ENCODE assay signal across 10 cellular contexts in the genomic region with DNA sequence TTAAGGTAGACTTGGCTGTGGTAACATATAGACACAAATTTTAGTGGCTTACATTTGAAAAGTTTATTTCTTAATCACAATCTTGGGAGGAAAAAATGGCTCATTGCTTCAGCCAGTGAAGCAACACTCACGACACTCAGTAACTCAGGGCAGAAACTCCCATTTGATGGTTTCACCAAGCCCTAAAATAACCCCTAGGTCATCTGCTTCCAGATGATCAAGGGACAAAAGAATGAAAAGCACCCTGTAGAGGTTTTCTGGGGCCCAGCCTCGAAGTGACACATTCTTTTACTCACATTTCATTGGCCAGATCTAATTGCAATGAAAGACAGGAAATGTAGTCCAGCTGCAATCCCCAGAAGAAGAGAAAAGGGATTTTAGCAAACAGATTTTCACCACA.
A peak's percentile ranks its signal among the peaks of the same experiment; 100 is the strongest.
DNase-seq lines count a peak whose midpoint lies in the region; ATAC-seq and TF ChIP-seq lines count a peak whose summit lies in the region.
"Had no signal": no experiment of that assay in that cellular context is flagged by ENCODE, and none has a peak within 500 bp of the region (broad histone marks: within the 10 kb centered on the region; RNA-seq: fewer than 3 reads in every experiment).

No MANE protein-coding gene starts in this region.

- peaks cover 9% of the 10 kb centered on the region for H3K9me3 Mint-ChIP-seq in nephron progenitor cell

- no peak overlapping the region for H3K4me3 Mint-ChIP-seq in nephron progenitor cell

- no peak overlapping the region for H3K4me3 ChIP-seq in BJ (ENCODE audit: low read depth, low read length)
- H3K4me3 ChIP-seq in MG63, result no peak overlapping the region

- POLR2A ChIA-PET in BJ (lab: Charles Lee), result no interaction called here

- H3K27me3 ChIP-seq in BJ (ENCODE audit: control insufficient read depth, insufficient read depth, low read length) (no peaks in the 10 kb centered on the region), MG63 (no peaks in the 10 kb centered on the region)

- ATAC-seq in GM18867 (IDR thresholded peaks at IDR 0.05; ENCODE audit: unreplicated experiment), result no peak
- no peak for ATAC-seq in GM21367 (IDR thresholded peaks at IDR 0.05; ENCODE audit: unreplicated experiment)

- peak overlapping the region; percentile 15 for H3K27ac Mint-ChIP-seq in nephron progenitor cell

- H3K36me3 ChIP-seq in BJ (ENCODE audit: control insufficient read depth, insufficient read depth, low read length) (no peaks in the 10 kb centered on the region), MG63 (no peaks in the 10 kb centered on the region)

- H3K4me1 Mint-ChIP-seq in nephron progenitor cell, result peaks cover 8% of the 10 kb centered on the region

- DNase-seq in BJ (ENCODE audit: low read depth) (peak; percentile 87), MG63 (peak; percentile 15), fibroblast of gingiva (ENCODE audit: low read depth) (peak; percentile 92), nephron progenitor cell (no peak), NAMALWA (ENCODE audit: low spot score) (no peak), CD1c-positive myeloid dendritic cell (ENCODE audit: extremely low spot score) (no peak)
- DNase-seq: activated CD8-positive, alpha-beta memory T cell treated with anti-CD3 and anti-CD28 coated beads, Interleukin-2, amount 50 U/mL, for 4 hours; central memory CD4-positive, alpha-beta T cell had no signal

- peaks cover 5% of the 10 kb centered on the region for H3K36me3 Mint-ChIP-seq in nephron progenitor cell (ENCODE audit: low read depth)

- TF ChIP-seq CTCF in BJ (IDR thresholded peaks at IDR 0.05; ENCODE audit: insufficient read depth, low read depth, low read length) (no peak), nephron progenitor cell (IDR thresholded peaks at IDR 0.05) (no peak)

- CTCF ChIA-PET in BJ (lab: Yijun Ruan, JAX), result interaction anchor here (1.8 kb wide), 1 partner anchor 221 kb away, joined by 4 read pairs; no protein-coding TSS in a partner anchor

- no peaks in the 10 kb centered on the region for H3K9me3 ChIP-seq in MG63

- no peaks in the 10 kb centered on the region for H3K27me3 Mint-ChIP-seq in nephron progenitor cell (ENCODE audit: low read depth, poor library complexity)

Comparison
In these comparisons a context has a peak if more than half of its experiments do, and no peak if none do; other contexts are left out.
1. DNase-seq: peak in BJ (single experiment), MG63 (single experiment) and fibroblast of gingiva (single experiment); none in nephron progenitor cell (single experiment), NAMALWA (single experiment) and CD1c-positive myeloid dendritic cell (single experiment).